In genomic region chr22:38415561-38416321, GRCh38 we compare ENCODE assay signal across 15 cellular contexts. TPM values are rescaled to one million over a fixed set of nuclear protein-coding genes. Genes with fewer than 3 reads are reported as not detected.
DNase-seq lines count a peak whose midpoint lies in the region; ATAC-seq, FAIRE-seq and TF ChIP-seq lines count a peak whose summit lies in the region.
"Had no signal": no experiment of that assay in that cellular context is flagged by ENCODE, and none has a peak within 500 bp of the region (broad histone marks: within the 10 kb centered on the region; RNA-seq: fewer than 3 reads in every experiment).

No MANE protein-coding gene starts in this region.

- no TSS peak for BruUV-seq in HCT116 (replicated peaks; lab: Mats Ljungman, UMichigan)
- BruUV-seq in GM12878 (replicated peaks; lab: Mats Ljungman, UMichigan), result no TSS peak

- intact Hi-C loops in HCT116 (cut with micrococcal nuclease) (no loop called here), GM12878 (cut with micrococcal nuclease; ENCODE audit: unreplicated experiment) (loop anchor here (5.0 kb wide), 1 partner anchor 157 kb away; the partner anchor contains the start of gene DMC1), right lobe of liver (cut with DNase I) (no loop called here), CD14-positive monocyte (cut with micrococcal nuclease) (loop anchor here in 1 of 2 donors (10.0 kb wide), 1 partner anchor 159 kb away; the partner anchor contains the start of gene DMC1)

- TF ChIP-seq EP300 in GM12878 (IDR thresholded peaks at IDR 0.05; ENCODE audit: borderline replicate concordance in 1 of 2, control insufficient read depth in 1 of 2, low read depth in 2 of 2, low read length in 2 of 2), result no peak

- H3K4me3 ChIP-seq in HCT116 (replicated peaks in 1 of 2; ENCODE audit: low read depth in 1 of 2, low read length in 2 of 2) (no peak overlapping the region), GM12878 (no peak overlapping the region), right lobe of liver (no peak overlapping the region)

- DNase-seq in CD1c-positive myeloid dendritic cell (ENCODE audit: extremely low spot score) (peak; percentile 41), HCT116 (ENCODE audit: low read depth, low spot score) (no peak), GM12878 (ENCODE audit: low read depth, low spot score) (no peak), right lobe of liver (peak in 2 of 3 donors; percentile 45 to 46), CD14-positive monocyte (ENCODE audit: low spot score) (no peak)
- DNase-seq in stimulated activated CD4-positive, alpha-beta T cell treated with anti-CD3 and anti-CD28 coated beads, Interleukin-15, amount 100 ng/mL, for 24 hours, result no peak
- DNase-seq in activated naive CD4-positive, alpha-beta T cell treated with Interleukin-2 at 50 U/mL for 16 hours, result no peak
- DNase-seq: erythroblast; immature natural killer cell; NCI-H526 treated with DMSO at 0.1 percent for 48 hours; stimulated activated CD4-positive, alpha-beta T cell treated with anti-CD3 and anti-CD28 coated beads, Interleukin-2, amount 100 ng/mL, for 24 hours; stimulated activated naive CD8-positive, alpha-beta T cell treated with anti-CD3 and anti-CD28 coated beads, Interleukin-15, amount 100 ng/mL, for 72 hours had no signal

- 70% methylated on average over 20 of the region's 22 CpGs for WGBS in GM12878 (ENCODE audit: insufficient coverage, insufficient replicate concordance, low lambda C conversion rate, missing lambda C conversion rate)
- 79% methylated on average over 4 of the region's 22 CpGs for WGBS in right lobe of liver (ENCODE audit: insufficient coverage, low coverage, low lambda C conversion rate, missing lambda C conversion rate)

- SMC1A ChIA-PET in GM12878 (lab: Charles Lee; ENCODE audit: uncharacterized antibody, unreplicated experiment), result interaction anchor here (0.6 kb wide), 1 partner anchor 103 kb away, joined by 5 read pairs; no protein-coding TSS in a partner anchor

- POLR2A ChIA-PET in HCT116 (lab: Charles Lee), result no interaction called here
- POLR2A ChIA-PET in GM12878 (lab: Charles Lee), result no interaction called here

- H3K36me3 Mint-ChIP-seq in CD14-positive monocyte, result no peaks in the 10 kb centered on the region
- H3K36me3 Mint-ChIP-seq: immature natural killer cell had no signal

- H3K27ac ChIP-seq in HCT116 (ENCODE audit: low read depth, low read length) (no peak overlapping the region), GM12878 (ENCODE audit: control insufficient read depth, insufficient read depth) (no peak overlapping the region), right lobe of liver (no peak overlapping the region)

- CTCF ChIA-PET in HCT116 (lab: Charles Lee), result no interaction called here
- CTCF ChIA-PET in GM12878 (lab: Yijun Ruan, JAX), result interaction anchor here (1.1 kb wide), 1 partner anchor 63 kb away, joined by 3 read pairs; no protein-coding TSS in a partner anchor

- H3K9me3 ChIP-seq in HCT116 (ENCODE audit: control insufficient read depth in 1 of 2, insufficient read depth in 1 of 2, low read depth in 1 of 2, low read length in 2 of 2) (no peaks in the 10 kb centered on the region), GM12878 (replicated peaks; ENCODE audit: control insufficient read depth, insufficient read depth, low read length) (no peaks in the 10 kb centered on the region; the same call in 2 of the 3 replicates), right lobe of liver (no peaks in the 10 kb centered on the region)

- no peak for FAIRE-seq in GM12878 (lab: Jason Lieb, UNC)

- peak overlapping the region in 1 of 2 donors; percentile 39 for H3K4me3 Mint-ChIP-seq in CD14-positive monocyte
- H3K4me3 Mint-ChIP-seq: immature natural killer cell; stimulated activated naive CD8-positive, alpha-beta T cell treated with anti-CD3 and anti-CD28 coated beads, Interleukin-15, amount 100 ng/mL, for 72 hours had no signal

- no peak overlapping the region for H2AFZ ChIP-seq in HCT116 (ENCODE audit: low read depth, low read length, poor library complexity, severe bottlenecking)
- no peak overlapping the region for H2AFZ ChIP-seq in GM12878 (ENCODE audit: control insufficient read depth, low read depth, low read length)

- in situ Hi-C loops in GM12878 (cut with MboI), result no loop called here

- H3K79me2 ChIP-seq in HCT116 (ENCODE audit: insufficient read depth, low read length) (no peaks in the 10 kb centered on the region), GM12878 (ENCODE audit: control insufficient read depth, insufficient read depth, low read length) (no peaks in the 10 kb centered on the region)

- H3K36me3 ChIP-seq in HCT116 (ENCODE audit: control insufficient read depth in 1 of 2, insufficient read depth in 2 of 2, low read length in 2 of 2) (no peaks in the 10 kb centered on the region), GM12878 (ENCODE audit: control insufficient read depth in 2 of 2, insufficient read depth in 2 of 2, low read length in 1 of 2) (no peaks in the 10 kb centered on the region), right lobe of liver (no peaks in the 10 kb centered on the region)

- H3K9me2 ChIP-seq in HCT116 (ENCODE audit: insufficient read depth), result no peaks in the 10 kb centered on the region

- TF ChIP-seq RAD21 in HCT116 (IDR thresholded peaks at IDR 0.05; ENCODE audit: low read depth) (no peak), GM12878 (IDR thresholded peaks at IDR 0.05; ENCODE audit: insufficient read depth, low read depth, low read length) (no peak)

- H3K27ac Mint-ChIP-seq in CD14-positive monocyte, result peak overlapping the region in 2 of 7 donors; percentile 60 to 64
- H3K27ac Mint-ChIP-seq: immature natural killer cell; stimulated activated naive CD8-positive, alpha-beta T cell treated with anti-CD3 and anti-CD28 coated beads, Interleukin-15, amount 100 ng/mL, for 72 hours had no signal

- ATAC-seq in HCT116, result peak; percentile 20; the same call in 1 of the 2 replicates
- ATAC-seq in GM12878, result peak; percentile 27; the same call in 2 of the 3 replicates
- ATAC-seq in right lobe of liver, result peak in 2 of 4 donors; percentile 16 to 22
- ATAC-seq in HG02798 (IDR thresholded peaks at IDR 0.05; ENCODE audit: poor library complexity, unreplicated experiment), result no peak
- ATAC-seq: stimulated activated naive CD8-positive, alpha-beta T cell treated with anti-CD3 and anti-CD28 coated beads, Interleukin-15, amount 100 ng/mL, for 72 hours had no signal

- peaks cover 0 to 2% (median 0%) of the 10 kb centered on the region in 7 donors for H3K9me3 Mint-ChIP-seq in CD14-positive monocyte
- H3K9me3 Mint-ChIP-seq: immature natural killer cell; stimulated activated naive CD8-positive, alpha-beta T cell treated with anti-CD3 and anti-CD28 coated beads, Interleukin-15, amount 100 ng/mL, for 72 hours had no signal

- no peaks in the 10 kb centered on the region for H3K27me3 ChIP-seq in HCT116 (ENCODE audit: insufficient read depth, low read length)
- no peaks in the 10 kb centered on the region; a peak in 1 of 4 replicates for H3K27me3 ChIP-seq in GM12878 (replicated peaks in 1 of 2; ENCODE audit: control insufficient read depth in 2 of 2, insufficient read depth in 2 of 2, low read length in 1 of 2)
- H3K27me3 ChIP-seq in right lobe of liver, result no peaks in the 10 kb centered on the region

- RAD21 ChIA-PET in HCT116 (lab: Charles Lee; ENCODE audit: low non-redundant PET in 1 of 2, low total read pairs in 2 of 2, uncharacterized antibody in 2 of 2, unreplicated experiment in 2 of 2) (no interaction called here), GM12878 (lab: Charles Lee; ENCODE audit: unreplicated experiment) (no interaction called here)

- TF ChIP-seq CTCF in HCT116 (IDR thresholded peaks at IDR 0.05 in 2 of 3, conservative IDR thresholded peaks at IDR 0.05 in 1 of 3; ENCODE audit: borderline replicate concordance in 1 of 3, insufficient read depth in 1 of 3, low read depth in 2 of 3, low read length in 2 of 3) (no peak), GM12878 (IDR thresholded peaks at IDR 0.05 in 2 of 3, conservative IDR thresholded peaks at IDR 0.05 in 1 of 3; ENCODE audit: control insufficient read depth in 2 of 3, extremely low read depth in 1 of 3, insufficient read depth in 1 of 3, low read depth in 3 of 3, low read length in 3 of 3) (no peak), right lobe of liver (IDR thresholded peaks at IDR 0.05) (no peak), CD14-positive monocyte (IDR thresholded peaks at IDR 0.05) (no peak)

- H3K4me1 Mint-ChIP-seq in CD14-positive monocyte, result peaks cover 15% of the 10 kb centered on the region

- H3K27me3 Mint-ChIP-seq in CD14-positive monocyte (ENCODE audit: low read depth in 3 of 3), result peaks cover 3 to 11% (median 4%) of the 10 kb centered on the region in 3 donors

- no peaks in the 10 kb centered on the region for H4K20me1 ChIP-seq in HCT116 (ENCODE audit: insufficient read depth)
- H4K20me1 ChIP-seq in GM12878 (ENCODE audit: control insufficient read depth, insufficient read depth), result no peaks in the 10 kb centered on the region

- no peak overlapping the region for H3K4me2 ChIP-seq in HCT116 (ENCODE audit: low read length)
- H3K4me2 ChIP-seq in GM12878 (ENCODE audit: control insufficient read depth, insufficient read depth), result no peak overlapping the region

- no peak for TF ChIP-seq POLR2A in HCT116 (IDR thresholded peaks at IDR 0.05; ENCODE audit: borderline replicate concordance, extremely low read depth, insufficient read depth, insufficient read length)
- TF ChIP-seq POLR2A in GM12878 (IDR thresholded peaks at IDR 0.05; ENCODE audit: low read depth, low read length), result no peak
- TF ChIP-seq POLR2A in right lobe of liver (IDR thresholded peaks at IDR 0.05), result no peak

- H3K9ac ChIP-seq in HCT116 (ENCODE audit: low read length) (no peak overlapping the region), GM12878 (ENCODE audit: control insufficient read depth, insufficient read depth, low read length) (no peak overlapping the region)

- H3K4me1 ChIP-seq in HCT116 (ENCODE audit: control insufficient read depth in 1 of 2, insufficient read depth in 2 of 2, low read length in 2 of 2) (peaks cover 5 to 18% of the 10 kb centered on the region in 2 experiments; a peak in 3 of 4 replicates), GM12878 (ENCODE audit: control insufficient read depth, insufficient read depth, low read length) (no peaks in the 10 kb centered on the region; the same call in 1 of the 2 replicates), right lobe of liver (peaks cover 0 to 8% (median 4%) of the 10 kb centered on the region in 4 donors)

RNA-seq across cellular contexts. Expression of gene KCNJ4, which starts 39.3 kb away (rescaled TPM):
- total RNA-seq in HCT116 (2021; ENCODE audit: unreplicated experiment), result not detected
- polyA plus RNA-seq in HCT116 (2012), result 0.02 and 0.05 TPM in 2 replicates
- total RNA-seq in GM12878 (2013; cell fraction: nucleolus; rRNA removed), result not detected in 2 replicates
- not detected in 2 replicates for total RNA-seq in GM12878 (2014; rRNA removed)
- total RNA-seq in GM12878 (2014; rRNA removed; fragmentation: Illumina TruSeq; extraction: Trizol), result not detected in 2 replicates
- not detected in 2 replicates for total RNA-seq in GM12878 (2021)
- polyA plus RNA-seq in GM12878 (2011; ENCODE audit: low read depth), result 0.12 TPM
- polyA plus RNA-seq in GM12878 (2011; rRNA removed), result not detected in 2 replicates
- polyA plus RNA-seq in GM12878 (2011; cell fraction: cytosol; rRNA removed), result not detected in 2 replicates
- polyA plus RNA-seq in GM12878 (2011; cell fraction: nucleus; rRNA removed), result not detected in 2 replicates
- polyA plus RNA-seq in GM12878 (2012), result 0.07 and 0.13 TPM in 2 replicates
- not detected in 2 replicates for polyA plus RNA-seq in GM12878 (2014; fragmentation: Illumina TruSeq; extraction: Trizol)
- polyA plus RNA-seq in GM12878 (2014; fragmentation: Nextera tagmentation; extraction: Ambion mirVana), result not detected
- polyA plus RNA-seq in GM12878 (2014; rRNA removed), result not detected in 2 replicates
- not detected for polyA plus RNA-seq in GM12878 (2016; fragmentation: Nextera tagmentation; extraction: Ambion mirVana)
- not detected in 2 replicates for polyA minus RNA-seq in GM12878 (2011; rRNA and poly(A)+ RNA removed)
- polyA minus RNA-seq in GM12878 (2011; cell fraction: cytosol; rRNA and poly(A)+ RNA removed), result not detected in 2 replicates
- polyA minus RNA-seq in GM12878 (2011; cell fraction: nucleus; rRNA and poly(A)+ RNA removed), result not detected in 2 replicates
- not detected for total RNA-seq in right lobe of liver
- not detected for polyA plus RNA-seq in CD14-positive monocyte
- total RNA-seq: T-helper 1 cell treated with Interleukin-12 subunit alpha and Interleukin-12 subunit beta and Interleukin-4 antibody, amounts not matched to agents 30 ng/mL and 1 ng/mL, for 36 hours had no signal
- polyA plus RNA-seq: immature natural killer cell had no signal

RNA-seq across cellular contexts. Expression of gene KDELR3, which starts 52.2 kb away (rescaled TPM):
- 33.1 TPM for total RNA-seq in HCT116 (2021; ENCODE audit: unreplicated experiment)
- 29.9 and 33.2 TPM in 2 replicates for polyA plus RNA-seq in HCT116 (2012)
- total RNA-seq in GM12878 (2013; cell fraction: nucleolus; rRNA removed), result 0.50 and 0.61 TPM in 2 replicates
- 0.45 TPM in 1 of 2 replicates, not detected in the other for total RNA-seq in GM12878 (2014; rRNA removed)
- total RNA-seq in GM12878 (2014; rRNA removed; fragmentation: Illumina TruSeq; extraction: Trizol), result 0.18 TPM in 1 of 2 replicates, not detected in the other
- 0.18 and 0.19 TPM in 2 replicates for total RNA-seq in GM12878 (2021)
- 2.3 TPM for polyA plus RNA-seq in GM12878 (2011; ENCODE audit: low read depth)
- polyA plus RNA-seq in GM12878 (2011; rRNA removed), result 0.98 and 1.4 TPM in 2 replicates
- polyA plus RNA-seq in GM12878 (2011; cell fraction: cytosol; rRNA removed), result 0.90 and 1.1 TPM in 2 replicates
- polyA plus RNA-seq in GM12878 (2011; cell fraction: nucleus; rRNA removed), result 0.24 and 0.34 TPM in 2 replicates
- 1.8 and 2.4 TPM in 2 replicates for polyA plus RNA-seq in GM12878 (2012)
- polyA plus RNA-seq in GM12878 (2014; fragmentation: Illumina TruSeq; extraction: Trizol), result 0.25 and 0.43 TPM in 2 replicates
- under 1 TPM; 0.24 TPM for polyA plus RNA-seq in GM12878 (2014; fragmentation: Nextera tagmentation; extraction: Ambion mirVana)
- 0.15 and 0.36 TPM in 2 replicates for polyA plus RNA-seq in GM12878 (2014; rRNA removed)
- polyA plus RNA-seq in GM12878 (2016; fragmentation: Nextera tagmentation; extraction: Ambion mirVana), result under 1 TPM; 0.32 to 0.36 TPM
- polyA minus RNA-seq in GM12878 (2011; rRNA and poly(A)+ RNA removed), result 0.62 and 1.1 TPM in 2 replicates
- polyA minus RNA-seq in GM12878 (2011; cell fraction: cytosol; rRNA and poly(A)+ RNA removed), result not detected in 2 replicates
- polyA minus RNA-seq in GM12878 (2011; cell fraction: nucleus; rRNA and poly(A)+ RNA removed), result not detected in 2 replicates
- 10 to 100 TPM in 3 of 6 experiments, 1 to 10 TPM in 3; 2.4 to 53.8 (median 12.8) TPM for total RNA-seq in right lobe of liver
- not detected for polyA plus RNA-seq in CD14-positive monocyte
- polyA plus RNA-seq: neural cell had no signal

Comparison
In these comparisons a context has a peak if more than half of its experiments do, and no peak if none do; other contexts are left out.
1. DNase-seq: peak in CD1c-positive myeloid dendritic cell (single experiment) and right lobe of liver (2 of 3); none in HCT116 (single experiment), GM12878 (single experiment), CD14-positive monocyte (single experiment), stimulated activated CD4-positive, alpha-beta T cell treated with anti-CD3 and anti-CD28 coated beads, Interleukin-15, amount 100 ng/mL, for 24 hours (single experiment) and activated naive CD4-positive, alpha-beta T cell treated with Interleukin-2 at 50 U/mL for 16 hours (single experiment).